20 cellular contexts compared by ENCODE assay signal in the genomic region with DNA sequence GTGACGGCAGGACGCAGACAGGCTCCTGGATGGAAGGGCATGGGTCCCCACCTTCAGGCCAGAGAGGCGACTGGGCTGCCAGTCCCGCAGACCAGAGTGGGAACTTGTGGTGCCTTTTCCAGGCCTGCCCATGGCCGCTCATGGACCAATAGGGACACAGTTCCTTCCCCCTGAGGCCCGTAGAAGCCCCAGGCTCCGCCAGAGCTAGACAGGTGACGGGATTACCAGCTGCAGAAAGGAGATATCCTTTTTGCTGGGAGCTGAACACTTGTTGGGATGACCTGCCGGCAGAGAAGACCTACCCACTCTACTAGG.
"Had no signal": no experiment of that assay in that cellular context is flagged by ENCODE, and none has a peak within 500 bp of the region (broad histone marks: within the 10 kb centered on the region; RNA-seq: fewer than 3 reads in every experiment).

No MANE protein-coding gene starts in this region.

- H3K9me3 ChIP-seq: colonic mucosa, mucosa of descending colon, pancreas, stomach, thoracic aorta had no signal

- H3K4me3 Mint-ChIP-seq: naive thymus-derived CD8-positive, alpha-beta T cell had no signal

- H3K36me3 ChIP-seq: colonic mucosa, pancreas, stomach, thoracic aorta had no signal

- ATAC-seq: foreskin keratinocyte; mucosa of descending colon; naive thymus-derived CD8-positive, alpha-beta T cell; pancreas had no signal

- H3K27ac ChIP-seq: colonic mucosa, foreskin keratinocyte, hepatocyte, pancreas, stomach, thoracic aorta had no signal

- H3K4me1 Mint-ChIP-seq: naive thymus-derived CD8-positive, alpha-beta T cell had no signal

- H3K27ac Mint-ChIP-seq: naive thymus-derived CD8-positive, alpha-beta T cell; progenitor cell of endocrine pancreas had no signal

- H3K4me1 ChIP-seq: colonic mucosa, foreskin keratinocyte, pancreas, stomach had no signal

- H3K36me3 Mint-ChIP-seq: naive thymus-derived CD8-positive, alpha-beta T cell had no signal

- DNase-seq: colonic mucosa; dermis blood vessel endothelial cell; erythroblast; foreskin keratinocyte; head of caudate nucleus; kidney glomerular epithelial cell; mucosa of descending colon; naive thymus-derived CD8-positive, alpha-beta T cell; nucleus accumbens; right cardiac atrium; small intestine; stimulated activated CD4-positive, alpha-beta T cell treated with anti-CD3 and anti-CD28 coated beads, Interleukin-12 subunit alpha, Interleukin-12 subunit beta, amount 100 ng/mL, for 4 hours; stimulated activated naive CD4-positive, alpha-beta T cell; stomach; substantia nigra; trophoblast cell had no signal

- H3K4me3 ChIP-seq: colonic mucosa, hepatocyte, mucosa of descending colon, pancreas, stomach, thoracic aorta had no signal

- H3K27me3 ChIP-seq: colonic mucosa, foreskin keratinocyte, hepatocyte, pancreas had no signal
